ENCODE assay signal across 8 cellular contexts in genomic region chr3:190566043-190566933, GRCh38. TPM values are rescaled to one million over a fixed set of nuclear protein-coding genes. Genes with fewer than 3 reads are reported as not detected.
A peak's percentile ranks its signal among the peaks of the same experiment; 100 is the strongest.
DNase-seq lines count a peak whose midpoint lies in the region; ATAC-seq, FAIRE-seq and TF ChIP-seq lines count a peak whose summit lies in the region.

No MANE protein-coding gene starts in this region.

- H3K9ac ChIP-seq in HCT116 (ENCODE audit: low read length): peak overlapping the region; percentile 34; the same call in 1 of the 2 replicates
- H3K9ac ChIP-seq in K562 (ENCODE audit: insufficient read depth in 1 of 2, low read depth in 2 of 2, low read length in 2 of 2): no peak overlapping the region

- CTCF ChIA-PET in HCT116 (lab: Charles Lee) (no interaction called here), K562 (lab: Yijun Ruan, JAX; ENCODE audit: low intra/inter-chr PET ratio) (no interaction called here)

- H2AFZ ChIP-seq in HCT116 (ENCODE audit: low read depth, low read length, poor library complexity, severe bottlenecking) (peak overlapping the region; percentile 63), K562 (ENCODE audit: low read depth, low read length) (no peak overlapping the region)

- peak; percentile 59 for TF ChIP-seq RAD21 in HCT116 (IDR thresholded peaks at IDR 0.05; ENCODE audit: low read depth)
- no peak for TF ChIP-seq RAD21 in K562 (CRISPR knock-in tag; conservative IDR thresholded peaks at IDR 0.05 in 1 of 2, IDR thresholded peaks at IDR 0.05 in 1 of 2)

- peaks cover 0 to 3% of the 10 kb centered on the region in 2 experiments; a peak in 1 of 4 replicates for H3K9me3 ChIP-seq in HCT116 (ENCODE audit: control insufficient read depth in 1 of 2, insufficient read depth in 1 of 2, low read depth in 1 of 2, low read length in 2 of 2)
- H3K9me3 ChIP-seq in K562 (replicated peaks; ENCODE audit: control insufficient read depth, insufficient read depth, low read depth, low read length): no peaks in the 10 kb centered on the region

- peak overlapping the region; percentile 48 for H3K27ac ChIP-seq in HCT116 (ENCODE audit: low read depth, low read length)
- H3K27ac ChIP-seq in K562 (ENCODE audit: extremely low read depth, low read depth, low read length): no peak overlapping the region

- TF ChIP-seq EP300 in K562 (IDR thresholded peaks at IDR 0.05; ENCODE audit: low read length): no peak

- no peak for FAIRE-seq in K562 (lab: Jason Lieb, UNC)

- no peak for TF ChIP-seq POLR2A in HCT116 (IDR thresholded peaks at IDR 0.05; ENCODE audit: borderline replicate concordance, extremely low read depth, insufficient read depth, insufficient read length)
- no peak for TF ChIP-seq POLR2A in K562 (conservative IDR thresholded peaks at IDR 0.05)

- intact Hi-C loops in HCT116 (cut with micrococcal nuclease): loop anchor here (1.0 kb wide), 1 partner anchor 19 kb away; no protein-coding TSS in a partner anchor
- intact Hi-C loops in K562 (cut with micrococcal nuclease): no loop called here

- H3K4me2 ChIP-seq in HCT116 (ENCODE audit: low read length) (peak overlapping the region; percentile 70), K562 (ENCODE audit: insufficient read depth, low read length) (no peak overlapping the region)

- POLR2A ChIA-PET in HCT116 (lab: Charles Lee): interaction anchor here (0.6 kb wide), 1 partner anchor 184 kb away, joined by 3 read pairs; no protein-coding TSS in a partner anchor
- POLR2A ChIA-PET in K562 (lab: Yijun Ruan, JAX): no interaction called here

- BruUV-seq in HCT116 (replicated peaks; lab: Mats Ljungman, UMichigan) (no TSS peak), K562 (replicated peaks; lab: Mats Ljungman, UMichigan) (no TSS peak)

- WGBS in K562 (ENCODE audit: insufficient coverage, low coverage, missing lambda C conversion rate): 3% methylated on average over 6 of the region's 6 CpGs

- no peaks in the 10 kb centered on the region for H3K27me3 ChIP-seq in HCT116 (ENCODE audit: insufficient read depth, low read length)
- no peaks in the 10 kb centered on the region for H3K27me3 ChIP-seq in K562 (ENCODE audit: control insufficient read depth in 2 of 2, insufficient read depth in 2 of 2, low read length in 2 of 2)

- TF ChIP-seq CTCF in HCT116 (IDR thresholded peaks at IDR 0.05 in 2 of 3, conservative IDR thresholded peaks at IDR 0.05 in 1 of 3; ENCODE audit: borderline replicate concordance in 1 of 3, insufficient read depth in 1 of 3, low read depth in 2 of 3, low read length in 2 of 3) (no peak), K562 (IDR thresholded peaks at IDR 0.05 in 2 of 3, conservative IDR thresholded peaks at IDR 0.05 in 1 of 3; ENCODE audit: insufficient read depth in 2 of 3, low read depth in 1 of 3, low read length in 3 of 3) (no peak)

- RAD21 ChIA-PET in HCT116 (lab: Charles Lee; ENCODE audit: low non-redundant PET in 1 of 2, low total read pairs in 2 of 2, uncharacterized antibody in 2 of 2, unreplicated experiment in 2 of 2): no interaction called here

- H3K36me3 ChIP-seq in HCT116 (ENCODE audit: control insufficient read depth in 1 of 2, insufficient read depth in 2 of 2, low read length in 2 of 2) (no peaks in the 10 kb centered on the region), K562 (ENCODE audit: control insufficient read depth, insufficient read depth, low read length) (no peaks in the 10 kb centered on the region)

- H4K20me1 ChIP-seq in HCT116 (ENCODE audit: insufficient read depth) (no peaks in the 10 kb centered on the region), K562 (replicated peaks; ENCODE audit: control insufficient read depth, insufficient read depth, low read length) (no peaks in the 10 kb centered on the region)

- no peaks in the 10 kb centered on the region for H3K9me1 ChIP-seq in K562 (ENCODE audit: control insufficient read depth, insufficient read depth, low read length)

- H3K4me1 ChIP-seq in HCT116 (ENCODE audit: control insufficient read depth in 1 of 2, insufficient read depth in 2 of 2, low read length in 2 of 2): peaks cover 12 to 45% of the 10 kb centered on the region in 2 experiments
- no peaks in the 10 kb centered on the region for H3K4me1 ChIP-seq in K562 (replicated peaks in 1 of 2; ENCODE audit: control insufficient read depth in 2 of 2, insufficient read depth in 2 of 2, low read length in 2 of 2)

- ATAC-seq in HCT116: peak; percentile 90
- ATAC-seq in K562: no peak
- ATAC-seq in GM19351 (IDR thresholded peaks at IDR 0.05; ENCODE audit: unreplicated experiment): no peak

- peak; percentile 100 for DNase-seq in A172 (ENCODE audit: low spot score)
- DNase-seq in HCT116 (ENCODE audit: low read depth, low spot score): peak; percentile 98
- DNase-seq in SIG-M5 (lab: John Stamatoyannopoulos, UW): peak; percentile 99
- DNase-seq in K562 (ENCODE audit: extremely low read depth in 1 of 4, low spot score in 3 of 4): peak in 1 of 4 experiments; percentile 7
- peak; percentile 97 for DNase-seq in islet precursor cell
- DNase-seq in stimulated activated CD4-positive, alpha-beta T cell treated with anti-CD3 and anti-CD28 coated beads, Interleukin-1b, Interleukin-23, amount 100 ng/mL, for 48 hours: peak; percentile 90
- DNase-seq in effector CD4-positive, alpha-beta T cell: no peak

- in situ Hi-C loops in K562 (cut with MboI): no loop called here

- no peaks in the 10 kb centered on the region for H3K9me2 ChIP-seq in HCT116 (ENCODE audit: insufficient read depth)

- H3K79me2 ChIP-seq in HCT116 (ENCODE audit: insufficient read depth, low read length) (no peaks in the 10 kb centered on the region), K562 (ENCODE audit: control insufficient read depth, insufficient read depth, low read length) (no peaks in the 10 kb centered on the region)

- peak overlapping the region in 1 of 2 experiments; percentile 42; a peak in 2 of 4 replicates for H3K4me3 ChIP-seq in HCT116 (replicated peaks in 1 of 2; ENCODE audit: low read depth in 1 of 2, low read length in 2 of 2)
- H3K4me3 ChIP-seq in K562: no peak overlapping the region

TF ChIP-seq in HCT116, 20 proteins besides CTCF, POLR2A, EP300 and RAD21 (continues in another document):
- TF ChIP-seq MAX (IDR thresholded peaks at IDR 0.05) (peak; percentile 82), SRF (IDR thresholded peaks at IDR 0.05; ENCODE audit: low read depth) (peak; percentile 88), ZFX (IDR thresholded peaks at IDR 0.05) (no peak), CEBPB (IDR thresholded peaks at IDR 0.05; ENCODE audit: low read depth) (peak; percentile 100), POLR2AphosphoS5 (IDR thresholded peaks at IDR 0.05; ENCODE audit: low read depth, low read length) (peak; percentile 67; the same call in 1 of the 2 replicates), EZH2 (IDR thresholded peaks at IDR 0.05) (no peak), ELF1 (IDR thresholded peaks at IDR 0.05; ENCODE audit: borderline replicate concordance, low read depth) (peak; percentile 78), SP1 (IDR thresholded peaks at IDR 0.05; ENCODE audit: low read depth) (peak; percentile 99), YY1 (IDR thresholded peaks at IDR 0.05; ENCODE audit: extremely low read depth, insufficient replicate concordance, low read depth, low read length) (no peak), JUND (IDR thresholded peaks at IDR 0.05) (peak; percentile 99), TCF7L2 (IDR thresholded peaks at IDR 0.05; ENCODE audit: borderline replicate concordance, extremely low read depth, insufficient read depth, insufficient read length) (peak; percentile 62)

TF ChIP-seq in K562, 482 proteins besides CTCF, POLR2A, EP300 and RAD21 (continues in another document):
- TF ChIP-seq HNRNPH1 (optimal IDR thresholded peaks at IDR 0.05; ENCODE audit: low read depth, low read length): no peak
- TF ChIP-seq ZNF311 (CRISPR knock-in tag; IDR thresholded peaks at IDR 0.05): peak; percentile 42; the same call in 1 of the 2 replicates
- TF ChIP-seq MAZ (CRISPR knock-in tag; conservative IDR thresholded peaks at IDR 0.05 in 1 of 2, IDR thresholded peaks at IDR 0.05 in 1 of 2): 0 out of 4 replicates have a peak, but pooled peaks of 1 of the 2 experiments have one; percentile 19
- peak; percentile 17; the same call in 1 of the 2 replicates for TF ChIP-seq JUND (IDR thresholded peaks at IDR 0.05; ENCODE audit: borderline replicate concordance, low read depth, low read length)
- TF ChIP-seq JUND (tag; IDR thresholded peaks at IDR 0.05; ENCODE audit: borderline replicate concordance, low read depth, low read length): no peak
- 0 out of 2 replicates have a peak, but pooled peaks have one; percentile 27 for TF ChIP-seq CEBPB (tag; IDR thresholded peaks at IDR 0.05)
- TF ChIP-seq CEBPG (CRISPR knock-in tag; IDR thresholded peaks at IDR 0.05): no peak
- TF ChIP-seq CEBPG (tag; conservative IDR thresholded peaks at IDR 0.05 in 1 of 2, IDR thresholded peaks at IDR 0.05 in 1 of 2): peak in 1 of 2 experiments; percentile 50; a peak in 1 of 4 replicates

RNA-seq across cellular contexts. Expression of gene IL1RAP, which starts 52.4 kb away (rescaled TPM):
- total RNA-seq in A172 (2014; rRNA removed; shearing (Covaris generic)): 13.3 and 14.6 TPM in 2 replicates
- 5.8 TPM for total RNA-seq in HCT116 (2021; ENCODE audit: unreplicated experiment)
- polyA plus RNA-seq in HCT116 (2012): 5.7 and 6.1 TPM in 2 replicates
- total RNA-seq in K562 (2011; cell fraction: chromatin; rRNA removed; ENCODE audit: low replicate concordance): 3.0 and 4.2 TPM in 2 replicates
- total RNA-seq in K562 (2011; cell fraction: nucleolus; rRNA removed): 0.50 and 2.4 TPM in 2 replicates
- 2.2 and 3.9 TPM in 2 replicates for total RNA-seq in K562 (2011; cell fraction: nucleoplasm; rRNA removed)
- 0.23 and 0.90 TPM in 2 replicates for total RNA-seq in K562 (2014; rRNA removed)
- 1.0 and 1.2 TPM in 2 replicates for total RNA-seq in K562 (2014; rRNA removed; fragmentation: Illumina TruSeq; extraction: Trizol)
- 0.98 and 1.3 TPM in 2 replicates for total RNA-seq in K562 (2015; rRNA removed; fragmentation: Illumina TruSeq; extraction: Trizol)
- 0.62 and 1.3 TPM in 2 replicates for total RNA-seq in K562 (2021)
- polyA plus RNA-seq in K562 (2011; rRNA removed): 0.35 and 1.8 TPM in 2 replicates
- 0.24 and 1.7 TPM in 2 replicates for polyA plus RNA-seq in K562 (2011; cell fraction: cytosol; rRNA removed)
- polyA plus RNA-seq in K562 (2011; cell fraction: nucleus; rRNA removed): 0.28 and 2.5 TPM in 2 replicates
- 0.60 and 1.3 TPM in 2 replicates for polyA plus RNA-seq in K562 (2012)
- 0.84 and 1.1 TPM in 2 replicates for polyA plus RNA-seq in K562 (2014; fragmentation: Illumina TruSeq; extraction: Trizol)
- polyA plus RNA-seq in K562 (2014; fragmentation: Nextera tagmentation; extraction: Ambion mirVana): under 1 TPM; 0.23 to 0.36 TPM
- 0.47 and 0.88 TPM in 2 replicates for polyA plus RNA-seq in K562 (2014; rRNA removed)
- 0.69 and 2.5 TPM in 2 replicates for polyA minus RNA-seq in K562 (2011; rRNA and poly(A)+ RNA removed)
- polyA minus RNA-seq in K562 (2011; cell fraction: cytosol; rRNA and poly(A)+ RNA removed): 1.7 and 3.1 TPM in 2 replicates
- 0.56 and 1.2 TPM in 2 replicates for polyA minus RNA-seq in K562 (2011; cell fraction: nucleus; rRNA and poly(A)+ RNA removed)
